In genomic region chr15:80462836-80463512, GRCh38 we compare ENCODE assay signal across 1 cellular context.
TF ChIP-seq lines count a peak whose summit lies in the region.

No MANE protein-coding gene starts in this region.

TF ChIP-seq in IMR-90, 13 proteins besides CTCF, POLR2A, EP300 and RAD21 (continued from another document):
- TF ChIP-seq USF2 (IDR thresholded peaks at IDR 0.05; ENCODE audit: low read depth, low read length) (no peak), SMC3 (IDR thresholded peaks at IDR 0.05; ENCODE audit: low read depth, low read length) (no peak), MAFK (IDR thresholded peaks at IDR 0.05; ENCODE audit: low read depth, low read length) (no peak), RFX5 (IDR thresholded peaks at IDR 0.05; ENCODE audit: low read depth, low read length) (no peak), BHLHE40 (IDR thresholded peaks at IDR 0.05; ENCODE audit: low read depth, low read length) (no peak), MAZ (IDR thresholded peaks at IDR 0.05; ENCODE audit: borderline replicate concordance, low read depth, low read length) (no peak), CEBPB (IDR thresholded peaks at IDR 0.05; ENCODE audit: low read depth, low read length) (no peak), CHD1 (IDR thresholded peaks at IDR 0.05; ENCODE audit: low read depth, low read length) (no peak), MXI1 (IDR thresholded peaks at IDR 0.05; ENCODE audit: borderline replicate concordance, low read depth, low read length) (no peak), NFE2L2 (IDR thresholded peaks at IDR 0.05; ENCODE audit: low read depth, low read length) (no peak), ELK1 (IDR thresholded peaks at IDR 0.05; ENCODE audit: borderline replicate concordance, low read depth, low read length) (no peak), FOS (IDR thresholded peaks at IDR 0.05; ENCODE audit: low read depth, low read length) (no peak)
TF ChIP-seq in IMR-90: peak in this region for 0.
